8 cellular contexts compared by ENCODE assay signal in the genomic region with DNA sequence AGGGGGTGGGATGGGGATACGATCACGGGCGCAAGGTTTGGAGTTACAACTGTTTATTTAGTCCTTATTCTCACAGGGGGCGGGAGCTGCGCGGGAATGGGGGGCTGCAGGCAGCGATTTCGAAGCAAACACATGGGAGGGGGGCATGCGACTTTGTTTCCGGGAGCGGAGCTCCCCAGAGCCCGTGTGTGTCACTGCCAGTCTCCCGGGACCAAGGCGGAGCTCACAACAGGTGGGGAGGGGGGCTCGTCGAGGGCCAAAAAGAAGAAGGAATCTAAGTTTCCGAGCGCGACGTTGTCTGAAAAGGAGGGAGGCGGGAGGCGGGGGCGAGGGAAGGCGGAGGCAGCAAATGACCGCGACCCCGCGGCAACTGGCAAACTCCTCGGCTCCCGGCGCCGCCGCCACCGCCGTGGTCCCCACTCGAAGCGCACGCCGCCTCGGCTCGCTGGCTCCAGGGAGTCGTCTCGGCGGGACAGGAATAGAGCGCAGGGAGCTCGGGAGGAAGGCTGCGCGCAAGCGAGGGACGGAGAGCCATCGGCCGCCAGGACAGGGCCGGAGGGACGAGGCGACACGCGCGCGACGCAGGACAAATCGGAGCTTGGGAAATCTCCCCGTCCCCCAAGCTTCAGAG. TPM values are rescaled to one million over a fixed set of nuclear protein-coding genes. Genes with fewer than 3 reads are reported as not detected.
A peak's percentile ranks its signal among the peaks of the same experiment; 100 is the strongest.
DNase-seq lines count a peak whose midpoint lies in the region; ATAC-seq, FAIRE-seq and TF ChIP-seq lines count a peak whose summit lies in the region.

No MANE protein-coding gene starts in this region.

- peak; percentile 1 to 53 (median 15) for DNase-seq in CD8-positive, alpha-beta memory T cell
- DNase-seq in NAMALWA (ENCODE audit: low spot score), result peak; percentile 77
- DNase-seq in activated CD4-positive, alpha-beta T cell treated with anti-CD3 and anti-CD28 coated beads, Interleukin-2, amount 10 ng/mL, durations not matched to agents 24 days and 14 days, result peak; percentile 78
- peak; percentile 58 for DNase-seq in HepG2 (ENCODE audit: low spot score)
- peak; percentile 67 to 69 for DNase-seq in stimulated activated CD4-positive, alpha-beta T cell treated with anti-CD3 and anti-CD28 coated beads, Interleukin-2, amount 100 ng/mL, for 24 hours

- TF ChIP-seq EP300 in HepG2 (IDR thresholded peaks at IDR 0.05; ENCODE audit: low read depth in 2 of 2, low read length in 2 of 2), result peak in 1 of 2 experiments; percentile 4; a peak in 1 of 4 replicates
- no peak for TF ChIP-seq EP300 in HepG2 (CRISPR knock-in tag; IDR thresholded peaks at IDR 0.05; ENCODE audit: borderline replicate concordance)

- peak overlapping the region; percentile 67 for H3K4me3 ChIP-seq in CD8-positive, alpha-beta memory T cell (ENCODE audit: low read length)
- H3K4me3 ChIP-seq in duodenal mucosa (ENCODE audit: low read depth in 1 of 2, low read length in 2 of 2) (peak overlapping the region; percentile 90 to 94), HepG2 (replicated peaks in 1 of 3; ENCODE audit: insufficient read depth in 1 of 3, low read depth in 2 of 3, low read length in 3 of 3) (peak overlapping the region; percentile 91 to 97 (median 95))

- CTCF ChIA-PET in CD8-positive, alpha-beta memory T cell (lab: Charles Lee), result interaction anchor here (1.0 to 1.8 kb wide), 3 partner anchors 16 to 1032 kb away, joined by 3 to 4 read pairs (median 3); no protein-coding TSS in a partner anchor
- CTCF ChIA-PET in HepG2 (lab: Yijun Ruan, JAX; ENCODE audit: low intra/inter-chr PET ratio, low total read pairs), result no interaction called here

- H3K36me3 ChIP-seq in CD8-positive, alpha-beta memory T cell (ENCODE audit: insufficient read depth, low read length), result no peaks in the 10 kb centered on the region
- no peaks in the 10 kb centered on the region for H3K36me3 ChIP-seq in duodenal mucosa (ENCODE audit: control insufficient read depth in 1 of 2, insufficient read depth in 2 of 2, low read length in 2 of 2)
- H3K36me3 ChIP-seq in HepG2 (replicated peaks in 1 of 2; ENCODE audit: control insufficient read depth in 1 of 2, insufficient read depth in 2 of 2, low read length in 2 of 2), result 0 out of 5 replicates have a peak, but pooled peaks cover 0 to 4% of the 10 kb centered on the region in 2 experiments

- no peaks in the 10 kb centered on the region for H3K9me3 ChIP-seq in CD8-positive, alpha-beta memory T cell (ENCODE audit: low read length)
- H3K9me3 ChIP-seq in duodenal mucosa (ENCODE audit: control insufficient read depth in 1 of 2, low read length in 2 of 2) (no peaks in the 10 kb centered on the region), HepG2 (ENCODE audit: low read length) (no peaks in the 10 kb centered on the region)

- peak overlapping the region; percentile 81 to 96 (median 92) for H3K4me3 Mint-ChIP-seq in CD8-positive, alpha-beta memory T cell
- peak overlapping the region; percentile 88 for H3K4me3 Mint-ChIP-seq in activated CD4-positive, alpha-beta T cell treated with anti-CD3 and anti-CD28 coated beads, Interleukin-2, amount 10 ng/mL, durations not matched to agents 24 days and 14 days

- POLR2A ChIA-PET in CD8-positive, alpha-beta memory T cell (lab: Charles Lee), result interaction anchor here (0.7 to 1.7 kb wide), 3 partner anchors 8 to 1032 kb away, joined by 3 to 5 read pairs (median 3); no protein-coding TSS in a partner anchor
- POLR2A ChIA-PET in HepG2 (lab: Yijun Ruan, JAX), result interaction anchor here (1.1 to 2.7 kb wide), 14 partner anchors 22 to 632 kb away, joined by 4 to 17 read pairs (median 6); no protein-coding TSS in a partner anchor

- H3K79me2 ChIP-seq in HepG2 (ENCODE audit: insufficient read depth, low read length), result peaks cover 52% of the 10 kb centered on the region

- TF ChIP-seq POLR2A in HepG2 (IDR thresholded peaks at IDR 0.05; ENCODE audit: insufficient read depth in 1 of 2, low read depth in 2 of 2, low read length in 2 of 2), result peak; percentile 16 to 17; a peak in 2 of 4 replicates

- peak overlapping the region; percentile 40 for H3K27ac ChIP-seq in CD8-positive, alpha-beta memory T cell (ENCODE audit: low read depth, low read length)
- H3K27ac ChIP-seq in duodenal mucosa (ENCODE audit: low read depth, low read length), result peak overlapping the region; percentile 84
- peak overlapping the region; percentile 97 for H3K27ac ChIP-seq in HepG2 (ENCODE audit: extremely low read length, insufficient read depth, low read length)

- peak; percentile 39 for TF ChIP-seq RAD21 in HepG2 (CRISPR knock-in tag; IDR thresholded peaks at IDR 0.05)

- H3K36me3 Mint-ChIP-seq in CD8-positive, alpha-beta memory T cell, result peaks cover 0 to 12% (median 2%) of the 10 kb centered on the region in 3 donors
- peaks cover 2% of the 10 kb centered on the region for H3K36me3 Mint-ChIP-seq in activated CD4-positive, alpha-beta T cell treated with anti-CD3 and anti-CD28 coated beads, Interleukin-2, amount 10 ng/mL, durations not matched to agents 24 days and 14 days (ENCODE audit: low read depth)

- H3K27me3 ChIP-seq in CD8-positive, alpha-beta memory T cell (ENCODE audit: insufficient read depth, low read length, poor library complexity, severe bottlenecking), result no peaks in the 10 kb centered on the region
- no peaks in the 10 kb centered on the region for H3K27me3 ChIP-seq in duodenal mucosa (ENCODE audit: control insufficient read depth in 1 of 2, insufficient read depth in 2 of 2, low read length in 2 of 2)
- no peaks in the 10 kb centered on the region for H3K27me3 ChIP-seq in HepG2 (ENCODE audit: control insufficient read depth in 1 of 2, insufficient read depth in 2 of 2, low read length in 2 of 2)

- no peak for TF ChIP-seq CTCF in HepG2 (CRISPR knock-in tag; IDR thresholded peaks at IDR 0.05)

- peaks cover 0 to 7% of the 10 kb centered on the region in 2 donors for H3K27me3 Mint-ChIP-seq in CD8-positive, alpha-beta memory T cell
- peaks cover 19% of the 10 kb centered on the region for H3K27me3 Mint-ChIP-seq in activated CD4-positive, alpha-beta T cell treated with anti-CD3 and anti-CD28 coated beads, Interleukin-2, amount 10 ng/mL, durations not matched to agents 24 days and 14 days

- H3K9ac ChIP-seq in duodenal mucosa (ENCODE audit: low read depth in 1 of 2, low read length in 2 of 2) (peak overlapping the region; percentile 88 to 94), HepG2 (ENCODE audit: insufficient read depth, low read depth, low read length) (peak overlapping the region; percentile 96)

- intact Hi-C loops in activated CD4-positive, alpha-beta T cell treated with anti-CD3 and anti-CD28 coated beads, Interleukin-2, amount 10 ng/mL, durations not matched to agents 24 days and 14 days (cut with micrococcal nuclease), result loop anchor here (1.0 to 5.0 kb wide), 4 partner anchors 85 to 190 kb away; no protein-coding TSS in a partner anchor
- intact Hi-C loops in HepG2 (cut with micrococcal nuclease; ENCODE audit: unreplicated experiment), result loop anchor here (2.0 to 10.0 kb wide), 6 partner anchors 35 to 515 kb away; no protein-coding TSS in a partner anchor

- BruUV-seq in HepG2 (replicated peaks; lab: Mats Ljungman, UMichigan), result TSS peak; percentile 49

- H3K4me2 ChIP-seq in HepG2 (ENCODE audit: low read depth, low read length), result peak overlapping the region; percentile 82

- peaks cover 22 to 34% (median 33%) of the 10 kb centered on the region in 3 donors for H3K4me1 Mint-ChIP-seq in CD8-positive, alpha-beta memory T cell
- H3K4me1 Mint-ChIP-seq in activated CD4-positive, alpha-beta T cell treated with anti-CD3 and anti-CD28 coated beads, Interleukin-2, amount 10 ng/mL, durations not matched to agents 24 days and 14 days, result peaks cover 34% of the 10 kb centered on the region

- under 1% methylated on average over 36 of the region's 62 CpGs for whole genome bisulfite sequencing in HepG2 (ENCODE audit: low lambda C conversion rate)

- in situ Hi-C loops in HepG2 (cut with HindIII; ENCODE audit: extremely low pct_ligation_motif_present, low pct_unique_long_range_greater_than_20kb), result loop anchor here (5.0 to 10.0 kb wide), 2 partner anchors 275 to 527 kb away; no protein-coding TSS in a partner anchor

- FAIRE-seq in HepG2 (lab: Jason Lieb, UNC), result no peak

- ATAC-seq in HepG2 (peak; percentile 26), HG02885 (IDR thresholded peaks at IDR 0.05; ENCODE audit: poor library complexity, unreplicated experiment) (no peak), GM21360 (IDR thresholded peaks at IDR 0.05; ENCODE audit: unreplicated experiment) (no peak)

- peaks cover 26% of the 10 kb centered on the region for H3K4me1 ChIP-seq in CD8-positive, alpha-beta memory T cell (ENCODE audit: insufficient read depth, low read length)
- H3K4me1 ChIP-seq in duodenal mucosa (ENCODE audit: control insufficient read depth in 1 of 2, insufficient read depth in 2 of 2, low read length in 2 of 2) (peaks cover 25 to 39% of the 10 kb centered on the region in 2 donors), HepG2 (ENCODE audit: insufficient read depth, low read length) (peaks cover 57% of the 10 kb centered on the region)

- no peaks in the 10 kb centered on the region; the same call in 1 of the 2 replicates for H4K20me1 ChIP-seq in HepG2 (ENCODE audit: insufficient read depth, low read length)

- H3K9me3 Mint-ChIP-seq in CD8-positive, alpha-beta memory T cell, result no peaks in the 10 kb centered on the region
- no peaks in the 10 kb centered on the region for H3K9me3 Mint-ChIP-seq in activated CD4-positive, alpha-beta T cell treated with anti-CD3 and anti-CD28 coated beads, Interleukin-2, amount 10 ng/mL, durations not matched to agents 24 days and 14 days

- H2AFZ ChIP-seq in HepG2 (ENCODE audit: low read length), result no peak overlapping the region

- peak overlapping the region in 7 of 8 donors; percentile 70 to 90 (median 81) for H3K27ac Mint-ChIP-seq in CD8-positive, alpha-beta memory T cell
- H3K27ac Mint-ChIP-seq in activated CD4-positive, alpha-beta T cell treated with anti-CD3 and anti-CD28 coated beads, Interleukin-2, amount 10 ng/mL, durations not matched to agents 24 days and 14 days, result peak overlapping the region; percentile 83

RNA-seq across cellular contexts. Expression of gene FOXP1, which starts 1.4 kb away (rescaled TPM):
- total RNA-seq in CD8-positive, alpha-beta memory T cell, result 100 to 1,000 TPM; 142 to 147 TPM
- polyA plus RNA-seq in CD8-positive, alpha-beta memory T cell, result 185 TPM
- 102 and 110 TPM in 2 replicates for total RNA-seq in activated CD4-positive, alpha-beta T cell treated with anti-CD3 and anti-CD28 coated beads, Interleukin-2, amount 10 ng/mL, durations not matched to agents 24 days and 14 days
- total RNA-seq in HepG2 (2016; rRNA removed; fragmentation: Illumina TruSeq; extraction: Trizol), result 43.3 and 59.0 TPM in 2 replicates
- total RNA-seq in HepG2 (2016; cell fraction: cytosol; rRNA removed; fragmentation: Illumina TruSeq; extraction: Trizol; ENCODE audit: low read depth), result 67.9 and 68.5 TPM in 2 replicates
- 31.5 and 57.5 TPM in 2 replicates for total RNA-seq in HepG2 (2016; cell fraction: insoluble cytoplasmic fraction; rRNA removed; fragmentation: Illumina TruSeq; extraction: Trizol)
- 36.5 and 36.9 TPM in 2 replicates for total RNA-seq in HepG2 (2016; cell fraction: membrane; rRNA removed; fragmentation: Illumina TruSeq; extraction: Trizol)
- total RNA-seq in HepG2 (2016; cell fraction: nucleus; rRNA removed; fragmentation: Illumina TruSeq; extraction: Trizol), result 164 and 179 TPM in 2 replicates
- polyA plus RNA-seq in HepG2 (2011; rRNA removed), result 36.0 and 40.4 TPM in 2 replicates
- polyA plus RNA-seq in HepG2 (2011; cell fraction: cytosol; rRNA removed), result 17.7 and 19.3 TPM in 2 replicates
- polyA plus RNA-seq in HepG2 (2011; cell fraction: nucleus; rRNA removed), result 47.8 and 58.3 TPM in 2 replicates
- polyA plus RNA-seq in HepG2 (2012), result 24.3 and 27.6 TPM in 2 replicates
- polyA plus RNA-seq in HepG2 (2016; cell fraction: cytosol; fragmentation: Illumina TruSeq; extraction: Trizol; ENCODE audit: low read depth), result 3.3 and 4.6 TPM in 2 replicates
- 21.9 and 24.7 TPM in 2 replicates for polyA plus RNA-seq in HepG2 (2016; cell fraction: insoluble cytoplasmic fraction; fragmentation: Illumina TruSeq; extraction: Trizol; ENCODE audit: low read depth)
- polyA plus RNA-seq in HepG2 (2016; cell fraction: membrane; fragmentation: Illumina TruSeq; extraction: Trizol; ENCODE audit: low read depth), result 9.9 and 11.0 TPM in 2 replicates
- 28.9 and 32.7 TPM in 2 replicates for polyA plus RNA-seq in HepG2 (2016; cell fraction: nucleus; fragmentation: Illumina TruSeq; extraction: Trizol; ENCODE audit: insufficient read depth, low read depth)
- 35.8 and 181 TPM in 2 replicates for polyA minus RNA-seq in HepG2 (2011; rRNA and poly(A)+ RNA removed; ENCODE audit: low replicate concordance)
- polyA minus RNA-seq in HepG2 (2011; cell fraction: cytosol; rRNA and poly(A)+ RNA removed), result 64.7 and 68.5 TPM in 2 replicates
- 528 and 568 TPM in 2 replicates for polyA minus RNA-seq in HepG2 (2011; cell fraction: nucleus; rRNA and poly(A)+ RNA removed)

Comparison
In these comparisons a context has a peak if more than half of its experiments do, and no peak if none do; other contexts are left out.
1. DNase-seq: peak in every context shown above with its lines; median percentile 78 in activated CD4-positive, alpha-beta T cell treated with anti-CD3 and anti-CD28 coated beads, Interleukin-2, amount 10 ng/mL, durations not matched to agents 24 days and 14 days; 77 in NAMALWA; 68 in stimulated activated CD4-positive, alpha-beta T cell treated with anti-CD3 and anti-CD28 coated beads, Interleukin-2, amount 100 ng/mL, for 24 hours; 58 in HepG2; 15 in CD8-positive, alpha-beta memory T cell.
2. H3K27ac ChIP-seq: peak in every context shown above with its lines; median percentile 97 in HepG2; 84 in duodenal mucosa; 40 in CD8-positive, alpha-beta memory T cell.